1 cellular context compared by ENCODE assay signal in the genomic region with DNA sequence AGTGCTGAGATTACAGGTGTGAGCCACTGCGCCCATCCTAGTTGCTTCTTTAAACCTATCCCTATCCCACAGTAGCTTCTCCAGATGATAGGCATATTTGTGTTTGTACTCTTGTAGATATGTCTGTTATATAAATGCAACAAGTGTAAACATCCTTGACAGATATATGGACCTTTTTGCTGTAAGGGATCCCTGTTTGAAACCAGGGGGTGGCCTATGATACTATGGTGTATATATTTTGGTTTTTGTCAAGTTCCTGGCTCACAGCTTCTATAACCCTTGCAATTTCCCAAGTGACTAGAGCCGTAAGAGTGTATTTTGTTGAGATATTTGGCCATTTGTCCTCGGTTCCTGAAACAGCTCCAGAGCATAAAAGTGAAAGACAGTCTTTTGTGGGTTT.
TF ChIP-seq lines count a peak whose summit lies in the region.

No MANE protein-coding gene starts in this region.

TF ChIP-seq in GM23338, 12 proteins besides CTCF, POLR2A, EP300 and RAD21 (continued from another document):
- TF ChIP-seq, protein P1, sequence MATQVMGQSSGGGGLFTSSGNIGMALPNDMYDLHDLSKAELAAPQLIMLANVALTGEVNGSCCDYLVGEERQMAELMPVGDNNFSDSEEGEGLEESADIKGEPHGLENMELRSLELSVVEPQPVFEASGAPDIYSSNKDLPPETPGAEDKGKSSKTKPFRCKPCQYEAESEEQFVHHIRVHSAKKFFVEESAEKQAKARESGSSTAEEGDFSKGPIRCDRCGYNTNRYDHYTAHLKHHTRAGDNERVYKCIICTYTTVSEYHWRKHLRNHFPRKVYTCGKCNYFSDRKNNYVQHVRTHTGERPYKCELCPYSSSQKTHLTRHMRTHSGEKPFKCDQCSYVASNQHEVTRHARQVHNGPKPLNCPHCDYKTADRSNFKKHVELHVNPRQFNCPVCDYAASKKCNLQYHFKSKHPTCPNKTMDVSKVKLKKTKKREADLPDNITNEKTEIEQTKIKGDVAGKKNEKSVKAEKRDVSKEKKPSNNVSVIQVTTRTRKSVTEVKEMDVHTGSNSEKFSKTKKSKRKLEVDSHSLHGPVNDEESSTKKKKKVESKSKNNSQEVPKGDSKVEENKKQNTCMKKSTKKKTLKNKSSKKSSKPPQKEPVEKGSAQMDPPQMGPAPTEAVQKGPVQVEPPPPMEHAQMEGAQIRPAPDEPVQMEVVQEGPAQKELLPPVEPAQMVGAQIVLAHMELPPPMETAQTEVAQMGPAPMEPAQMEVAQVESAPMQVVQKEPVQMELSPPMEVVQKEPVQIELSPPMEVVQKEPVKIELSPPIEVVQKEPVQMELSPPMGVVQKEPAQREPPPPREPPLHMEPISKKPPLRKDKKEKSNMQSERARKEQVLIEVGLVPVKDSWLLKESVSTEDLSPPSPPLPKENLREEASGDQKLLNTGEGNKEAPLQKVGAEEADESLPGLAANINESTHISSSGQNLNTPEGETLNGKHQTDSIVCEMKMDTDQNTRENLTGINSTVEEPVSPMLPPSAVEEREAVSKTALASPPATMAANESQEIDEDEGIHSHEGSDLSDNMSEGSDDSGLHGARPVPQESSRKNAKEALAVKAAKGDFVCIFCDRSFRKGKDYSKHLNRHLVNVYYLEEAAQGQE (IDR thresholded peaks at IDR 0.05; ENCODE audit: unreplicated experiment), result no peak
- TF ChIP-seq CREB1 (CRISPR knock-in tag; IDR thresholded peaks at IDR 0.05; ENCODE audit: low read depth), result no peak
- TF ChIP-seq ZNF114 (CRISPR knock-in tag; IDR thresholded peaks at IDR 0.05), result no peak
- TF ChIP-seq POLR2AphosphoS5 (IDR thresholded peaks at IDR 0.05; ENCODE audit: low read depth), result no peak
- TF ChIP-seq, protein P2, sequence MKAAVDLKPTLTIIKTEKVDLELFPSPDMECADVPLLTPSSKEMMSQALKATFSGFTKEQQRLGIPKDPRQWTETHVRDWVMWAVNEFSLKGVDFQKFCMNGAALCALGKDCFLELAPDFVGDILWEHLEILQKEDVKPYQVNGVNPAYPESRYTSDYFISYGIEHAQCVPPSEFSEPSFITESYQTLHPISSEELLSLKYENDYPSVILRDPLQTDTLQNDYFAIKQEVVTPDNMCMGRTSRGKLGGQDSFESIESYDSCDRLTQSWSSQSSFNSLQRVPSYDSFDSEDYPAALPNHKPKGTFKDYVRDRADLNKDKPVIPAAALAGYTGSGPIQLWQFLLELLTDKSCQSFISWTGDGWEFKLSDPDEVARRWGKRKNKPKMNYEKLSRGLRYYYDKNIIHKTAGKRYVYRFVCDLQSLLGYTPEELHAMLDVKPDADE (IDR thresholded peaks at IDR 0.05), result no peak
